Comparison of ENCODE assay signal across 1 cellular context in the genomic region with DNA sequence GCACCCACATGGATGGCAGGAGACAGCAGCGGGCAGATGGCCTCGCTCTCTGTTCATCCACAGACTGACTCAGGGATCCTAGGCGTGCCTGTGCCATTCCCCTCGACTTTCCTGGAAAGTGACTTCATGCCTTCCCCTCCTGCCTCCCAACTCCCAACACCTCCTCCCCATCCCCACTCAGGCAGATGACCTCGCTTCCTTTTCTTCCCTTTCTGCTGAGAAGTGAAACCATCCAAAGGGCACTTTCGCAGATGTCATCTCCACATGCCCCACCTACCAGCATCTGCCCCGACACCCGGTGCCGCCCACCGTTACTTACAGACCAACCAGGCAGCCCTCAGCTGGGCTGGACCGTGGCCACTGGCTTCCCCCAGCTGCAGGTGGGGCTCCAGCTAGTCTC.
A peak's percentile ranks its signal among the peaks of the same experiment; 100 is the strongest.
TF ChIP-seq lines count a peak whose summit lies in the region.

No MANE protein-coding gene starts in this region.

TF ChIP-seq in HEK293, 187 proteins besides CTCF, POLR2A, EP300 and RAD21 (continued from another document):
- TF ChIP-seq, protein P1, sequence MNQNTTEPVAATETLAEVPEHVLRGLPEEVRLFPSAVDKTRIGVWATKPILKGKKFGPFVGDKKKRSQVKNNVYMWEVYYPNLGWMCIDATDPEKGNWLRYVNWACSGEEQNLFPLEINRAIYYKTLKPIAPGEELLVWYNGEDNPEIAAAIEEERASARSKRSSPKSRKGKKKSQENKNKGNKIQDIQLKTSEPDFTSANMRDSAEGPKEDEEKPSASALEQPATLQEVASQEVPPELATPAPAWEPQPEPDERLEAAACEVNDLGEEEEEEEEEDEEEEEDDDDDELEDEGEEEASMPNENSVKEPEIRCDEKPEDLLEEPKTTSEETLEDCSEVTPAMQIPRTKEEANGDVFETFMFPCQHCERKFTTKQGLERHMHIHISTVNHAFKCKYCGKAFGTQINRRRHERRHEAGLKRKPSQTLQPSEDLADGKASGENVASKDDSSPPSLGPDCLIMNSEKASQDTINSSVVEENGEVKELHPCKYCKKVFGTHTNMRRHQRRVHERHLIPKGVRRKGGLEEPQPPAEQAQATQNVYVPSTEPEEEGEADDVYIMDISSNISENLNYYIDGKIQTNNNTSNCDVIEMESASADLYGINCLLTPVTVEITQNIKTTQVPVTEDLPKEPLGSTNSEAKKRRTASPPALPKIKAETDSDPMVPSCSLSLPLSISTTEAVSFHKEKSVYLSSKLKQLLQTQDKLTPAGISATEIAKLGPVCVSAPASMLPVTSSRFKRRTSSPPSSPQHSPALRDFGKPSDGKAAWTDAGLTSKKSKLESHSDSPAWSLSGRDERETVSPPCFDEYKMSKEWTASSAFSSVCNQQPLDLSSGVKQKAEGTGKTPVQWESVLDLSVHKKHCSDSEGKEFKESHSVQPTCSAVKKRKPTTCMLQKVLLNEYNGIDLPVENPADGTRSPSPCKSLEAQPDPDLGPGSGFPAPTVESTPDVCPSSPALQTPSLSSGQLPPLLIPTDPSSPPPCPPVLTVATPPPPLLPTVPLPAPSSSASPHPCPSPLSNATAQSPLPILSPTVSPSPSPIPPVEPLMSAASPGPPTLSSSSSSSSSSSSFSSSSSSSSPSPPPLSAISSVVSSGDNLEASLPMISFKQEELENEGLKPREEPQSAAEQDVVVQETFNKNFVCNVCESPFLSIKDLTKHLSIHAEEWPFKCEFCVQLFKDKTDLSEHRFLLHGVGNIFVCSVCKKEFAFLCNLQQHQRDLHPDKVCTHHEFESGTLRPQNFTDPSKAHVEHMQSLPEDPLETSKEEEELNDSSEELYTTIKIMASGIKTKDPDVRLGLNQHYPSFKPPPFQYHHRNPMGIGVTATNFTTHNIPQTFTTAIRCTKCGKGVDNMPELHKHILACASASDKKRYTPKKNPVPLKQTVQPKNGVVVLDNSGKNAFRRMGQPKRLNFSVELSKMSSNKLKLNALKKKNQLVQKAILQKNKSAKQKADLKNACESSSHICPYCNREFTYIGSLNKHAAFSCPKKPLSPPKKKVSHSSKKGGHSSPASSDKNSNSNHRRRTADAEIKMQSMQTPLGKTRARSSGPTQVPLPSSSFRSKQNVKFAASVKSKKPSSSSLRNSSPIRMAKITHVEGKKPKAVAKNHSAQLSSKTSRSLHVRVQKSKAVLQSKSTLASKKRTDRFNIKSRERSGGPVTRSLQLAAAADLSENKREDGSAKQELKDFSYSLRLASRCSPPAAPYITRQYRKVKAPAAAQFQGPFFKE (tag by site-specific recombination; IDR thresholded peaks at IDR 0.05; ENCODE audit: borderline replicate concordance), result no peak
- TF ChIP-seq ZBTB17 (tag by site-specific recombination; IDR thresholded peaks at IDR 0.05) (peak; percentile 83), MEIS1 (CRISPR knock-in tag; IDR thresholded peaks at IDR 0.05; ENCODE audit: borderline replicate concordance) (no peak), SP2 (tag by site-specific recombination; IDR thresholded peaks at IDR 0.05) (peak; percentile 72), ZNF341 (tag by site-specific recombination; IDR thresholded peaks at IDR 0.05; ENCODE audit: low read depth) (no peak), PRDM4 (tag by site-specific recombination; IDR thresholded peaks at IDR 0.05) (no peak), KLF16 (tag by site-specific recombination; IDR thresholded peaks at IDR 0.05) (no peak), ZBTB20 (tag by site-specific recombination; IDR thresholded peaks at IDR 0.05) (no peak), ZBTB10 (tag by site-specific recombination; IDR thresholded peaks at IDR 0.05) (no peak), ZNF776 (tag by site-specific recombination; IDR thresholded peaks at IDR 0.05; ENCODE audit: borderline replicate concordance) (no peak), ZNF19 (tag by site-specific recombination; IDR thresholded peaks at IDR 0.05; ENCODE audit: low read depth) (no peak), IKZF3 (tag by site-specific recombination; IDR thresholded peaks at IDR 0.05) (no peak), ZNF211 (tag by site-specific recombination; IDR thresholded peaks at IDR 0.05; ENCODE audit: low read depth) (no peak), ZNF26 (tag by site-specific recombination; IDR thresholded peaks at IDR 0.05) (no peak), ZNF600 (tag by site-specific recombination; IDR thresholded peaks at IDR 0.05) (peak; percentile 75; the same call in 1 of the 2 replicates), ZNF549 (tag by site-specific recombination; IDR thresholded peaks at IDR 0.05) (no peak), ZNF501 (tag by site-specific recombination; IDR thresholded peaks at IDR 0.05) (no peak), KLF9 (tag by site-specific recombination; IDR thresholded peaks at IDR 0.05; ENCODE audit: low read depth) (no peak), ZNF121 (tag by site-specific recombination; IDR thresholded peaks at IDR 0.05) (no peak)
- TF ChIP-seq, protein P2, sequence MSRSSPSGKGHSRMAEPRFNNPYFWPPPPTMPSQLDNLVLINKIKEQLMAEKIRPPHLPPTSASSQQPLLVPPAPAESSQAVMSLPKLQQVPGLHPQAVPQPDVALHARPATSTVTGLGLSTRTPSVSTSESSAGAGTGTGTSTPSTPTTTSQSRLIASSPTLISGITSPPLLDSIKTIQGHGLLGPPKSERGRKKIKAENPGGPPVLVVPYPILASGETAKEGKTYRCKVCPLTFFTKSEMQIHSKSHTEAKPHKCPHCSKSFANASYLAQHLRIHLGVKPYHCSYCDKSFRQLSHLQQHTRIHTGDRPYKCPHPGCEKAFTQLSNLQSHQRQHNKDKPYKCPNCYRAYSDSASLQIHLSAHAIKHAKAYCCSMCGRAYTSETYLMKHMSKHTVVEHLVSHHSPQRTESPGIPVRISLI (tag by site-specific recombination; IDR thresholded peaks at IDR 0.05), result no peak
- TF ChIP-seq, protein P3, sequence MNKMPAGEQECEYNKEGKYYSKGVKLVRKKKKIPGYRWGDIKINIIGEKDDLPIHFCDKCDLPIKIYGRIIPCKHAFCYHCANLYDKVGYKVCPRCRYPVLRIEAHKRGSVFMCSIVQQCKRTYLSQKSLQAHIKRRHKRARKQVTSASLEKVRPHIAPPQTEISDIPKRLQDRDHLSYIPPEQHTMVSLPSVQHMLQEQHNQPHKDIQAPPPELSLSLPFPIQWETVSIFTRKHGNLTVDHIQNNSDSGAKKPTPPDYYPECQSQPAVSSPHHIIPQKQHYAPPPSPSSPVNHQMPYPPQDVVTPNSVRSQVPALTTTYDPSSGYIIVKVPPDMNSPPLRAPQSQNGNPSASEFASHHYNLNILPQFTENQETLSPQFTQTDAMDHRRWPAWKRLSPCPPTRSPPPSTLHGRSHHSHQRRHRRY (tag by site-specific recombination; IDR thresholded peaks at IDR 0.05), result no peak
